In the genomic region with DNA sequence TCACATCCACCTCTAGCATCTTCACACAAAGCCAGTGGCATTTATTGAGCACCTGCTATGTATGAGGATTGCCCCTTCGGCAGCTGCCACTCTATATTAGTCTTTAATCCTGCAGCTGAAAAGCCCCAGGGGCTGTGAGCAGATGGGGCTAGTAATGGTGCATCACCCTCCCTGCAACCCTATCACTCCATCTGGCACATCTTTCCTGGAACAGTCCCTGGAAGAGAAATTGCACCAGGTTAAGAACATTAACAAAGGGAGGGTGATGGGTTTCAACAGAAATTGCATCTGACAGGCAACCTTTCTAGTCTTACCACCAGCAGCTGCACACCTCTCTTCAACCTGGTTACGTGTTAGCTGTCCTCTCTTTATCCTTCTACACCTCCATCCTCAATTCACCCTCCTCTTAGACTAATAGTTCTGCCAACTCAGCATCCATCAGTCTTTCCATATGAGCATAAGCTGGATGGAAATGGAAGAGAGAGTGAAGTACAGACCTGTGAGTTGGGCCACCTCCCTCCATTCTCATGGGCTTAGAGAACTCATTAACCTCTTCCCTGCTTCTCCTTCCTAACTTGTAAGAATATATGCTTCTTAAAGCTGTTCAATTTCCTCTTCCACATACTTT, we compare ENCODE assay signal across 23 cellular contexts.
"Had no signal": no experiment of that assay in that cellular context is flagged by ENCODE, and none has a peak within 500 bp of the region (broad histone marks: within the 10 kb centered on the region; RNA-seq: fewer than 3 reads in every experiment).

No MANE protein-coding gene starts in this region.

- ATAC-seq: activated CD4-positive, alpha-beta T cell treated with anti-CD3 and anti-CD28 coated beads for 36 hours; activated CD8-positive, alpha-beta memory T cell treated with anti-CD3 and anti-CD28 coated beads, Interleukin-2, amount 10 ng/mL, durations not matched to agents 7 days and 5 days; activated CD8-positive, alpha-beta T cell treated with anti-CD3 and anti-CD28 coated beads, Interleukin-2, amount 10 ng/mL, durations not matched to agents 7 days and 5 days; activated naive CD8-positive, alpha-beta T cell treated with anti-CD3 and anti-CD28 coated beads, Interleukin-2, amount 50 U/mL, for 24 hours; gastroesophageal sphincter; heart left ventricle; naive thymus-derived CD8-positive, alpha-beta T cell; right cardiac atrium had no signal

- H3K36me3 ChIP-seq: gastroesophageal sphincter, heart left ventricle, spleen, suprapubic skin, tibial artery had no signal

- H3K27ac ChIP-seq: gastroesophageal sphincter, parathyroid adenoma, spleen, suprapubic skin, tibial artery had no signal

- H3K4me3 ChIP-seq: gastroesophageal sphincter, heart left ventricle, spleen, suprapubic skin, tibial artery had no signal

- H3K9me3 ChIP-seq: gastroesophageal sphincter, heart left ventricle, spleen, suprapubic skin, tibial artery had no signal

- H2AFZ ChIP-seq: parathyroid adenoma had no signal

- H3K9ac ChIP-seq: parathyroid adenoma had no signal

- H3K27me3 ChIP-seq: heart left ventricle, suprapubic skin had no signal

- FAIRE-seq: endothelial cell of umbilical vein, kidney had no signal

- H3K4me1 ChIP-seq: gastroesophageal sphincter, spleen, suprapubic skin, tibial artery had no signal

- DNase-seq: activated CD4-positive, alpha-beta T cell treated with anti-CD3 and anti-CD28 coated beads for 36 hours; activated CD4-positive, CD25-positive, alpha-beta regulatory T cell; activated CD8-positive, alpha-beta memory T cell treated with anti-CD3 and anti-CD28 coated beads, Interleukin-2, amount 10 ng/mL, durations not matched to agents 7 days and 5 days; activated CD8-positive, alpha-beta T cell treated with anti-CD3 and anti-CD28 coated beads, Interleukin-2, amount 10 ng/mL, durations not matched to agents 7 days and 5 days; activated naive CD8-positive, alpha-beta T cell treated with anti-CD3 and anti-CD28 coated beads, Interleukin-2, amount 50 U/mL, for 24 hours; activated T-cell treated with anti-CD3 and anti-CD28 coated beads, Interleukin-2, amount 50 U/mL, for 48 hours; amygdala; caudate nucleus; heart left ventricle; hypothalamus; immature natural killer cell; kidney; midbrain; naive thymus-derived CD8-positive, alpha-beta T cell; nucleus accumbens; right cardiac atrium; spleen; stimulated activated naive CD4-positive, alpha-beta T cell; tibial artery had no signal
